16 cellular contexts compared by ENCODE assay signal in genomic region chr11:66800720-66801428, GRCh38. TPM values are rescaled to one million over a fixed set of nuclear protein-coding genes. Genes with fewer than 3 reads are reported as not detected.
DNase-seq lines count a peak whose midpoint lies in the region; ATAC-seq, FAIRE-seq and TF ChIP-seq lines count a peak whose summit lies in the region.
"Had no signal": no experiment of that assay in that cellular context is flagged by ENCODE, and none has a peak within 500 bp of the region (broad histone marks: within the 10 kb centered on the region; RNA-seq: fewer than 3 reads in every experiment).

No MANE protein-coding gene starts in this region.

- DNase-seq in progenitor cell of endocrine pancreas (ENCODE audit: low spot score, unreplicated experiment), result no peak
- no peak for DNase-seq in head of caudate nucleus
- no peak for DNase-seq in NCI-H2081 treated with DMSO at 0.1 percent for 48 hours (lab: John Stamatoyannopoulos, UW)
- no peak for DNase-seq in frontal cortex (ENCODE audit: low spot score in 2 of 2)
- DNase-seq: activated CD4-positive, alpha-beta T cell treated with anti-CD3 and anti-CD28 coated beads, Interleukin-2, amount 10 ng/mL, durations not matched to agents 7 days and 5 days; amygdala; DND-41; heart left ventricle; naive thymus-derived CD4-positive, alpha-beta T cell; NCI-H146; NCI-H510A treated with DMSO at 0.1 percent for 48 hours; stimulated activated CD4-positive, alpha-beta T cell treated with anti-CD3 and anti-CD28 coated beads, Interleukin-4, amount 100 ng/mL, for 1 hour; T-helper 2 cell had no signal

- H3K27me3 Mint-ChIP-seq in IgD-negative memory B cell (no peaks in the 10 kb centered on the region), progenitor cell of endocrine pancreas (no peaks in the 10 kb centered on the region)
- H3K27me3 Mint-ChIP-seq: activated CD4-positive, alpha-beta T cell treated with anti-CD3 and anti-CD28 coated beads, Interleukin-2, amount 10 ng/mL, durations not matched to agents 7 days and 5 days; naive thymus-derived CD4-positive, alpha-beta T cell had no signal

- H3K4me1 Mint-ChIP-seq in IgD-negative memory B cell, result peaks cover 22 to 37% (median 27%) of the 10 kb centered on the region in 3 donors
- no peaks in the 10 kb centered on the region for H3K4me1 Mint-ChIP-seq in progenitor cell of endocrine pancreas (ENCODE audit: low read depth)
- H3K4me1 Mint-ChIP-seq: activated CD4-positive, alpha-beta T cell treated with anti-CD3 and anti-CD28 coated beads, Interleukin-2, amount 10 ng/mL, durations not matched to agents 7 days and 5 days had no signal

- H3K36me3 Mint-ChIP-seq in IgD-negative memory B cell (peaks cover 12% of the 10 kb centered on the region), progenitor cell of endocrine pancreas (ENCODE audit: insufficient read depth) (peaks cover 4% of the 10 kb centered on the region)

- H3K27ac Mint-ChIP-seq in IgD-negative memory B cell, result peak overlapping the region; percentile 17 to 90 (median 31)
- H3K27ac Mint-ChIP-seq in progenitor cell of endocrine pancreas, result peak overlapping the region; percentile 13
- H3K27ac Mint-ChIP-seq: activated CD4-positive, alpha-beta T cell treated with anti-CD3 and anti-CD28 coated beads, Interleukin-2, amount 10 ng/mL, durations not matched to agents 7 days and 5 days; naive thymus-derived CD4-positive, alpha-beta T cell had no signal

- no peak for TF ChIP-seq CTCF in progenitor cell of endocrine pancreas (IDR thresholded peaks at IDR 0.05; ENCODE audit: unreplicated experiment)

- intact Hi-C loops in head of caudate nucleus (cut with DNase I), result no loop called here

- H3K9me3 Mint-ChIP-seq in IgD-negative memory B cell, result no peaks in the 10 kb centered on the region
- H3K9me3 Mint-ChIP-seq in progenitor cell of endocrine pancreas (ENCODE audit: low read depth), result no peaks in the 10 kb centered on the region
- H3K9me3 Mint-ChIP-seq: activated CD4-positive, alpha-beta T cell treated with anti-CD3 and anti-CD28 coated beads, Interleukin-2, amount 10 ng/mL, durations not matched to agents 7 days and 5 days; naive thymus-derived CD4-positive, alpha-beta T cell had no signal

- FAIRE-seq in frontal cortex (lab: Jason Lieb, UNC), result no peak

- ATAC-seq in GM18520 (IDR thresholded peaks at IDR 0.05; ENCODE audit: unreplicated experiment) (peak; percentile 48), HG02588 (IDR thresholded peaks at IDR 0.05; ENCODE audit: unreplicated experiment) (peak; percentile 66)
- ATAC-seq: heart left ventricle; naive thymus-derived CD4-positive, alpha-beta T cell had no signal

- H3K4me3 Mint-ChIP-seq in IgD-negative memory B cell (peak overlapping the region in 3 of 4 donors; percentile 3 to 78 (median 33)), progenitor cell of endocrine pancreas (ENCODE audit: low read depth) (no peak overlapping the region)
- H3K4me3 Mint-ChIP-seq: activated CD4-positive, alpha-beta T cell treated with anti-CD3 and anti-CD28 coated beads, Interleukin-2, amount 10 ng/mL, durations not matched to agents 7 days and 5 days; naive thymus-derived CD4-positive, alpha-beta T cell had no signal

RNA-seq across cellular contexts. Expression of gene RCE1, which starts 42.4 kb away (rescaled TPM):
- polyA plus RNA-seq in IgD-negative memory B cell, result 24.9 TPM
- total RNA-seq in progenitor cell of endocrine pancreas, result 32.7 and 33.3 TPM in 2 replicates
- total RNA-seq in frontal cortex, result 9.8 TPM

RNA-seq across cellular contexts. Expression of gene LRFN4, which starts 56.0 kb away (rescaled TPM):
- polyA plus RNA-seq in IgD-negative memory B cell, result 2.2 TPM
- 19.6 and 20.2 TPM in 2 replicates for total RNA-seq in progenitor cell of endocrine pancreas
- 44.0 TPM for total RNA-seq in frontal cortex
- polyA plus RNA-seq: naive thymus-derived CD4-positive, alpha-beta T cell had no signal
